ENCODE assay signal across 8 cellular contexts in the genomic region with DNA sequence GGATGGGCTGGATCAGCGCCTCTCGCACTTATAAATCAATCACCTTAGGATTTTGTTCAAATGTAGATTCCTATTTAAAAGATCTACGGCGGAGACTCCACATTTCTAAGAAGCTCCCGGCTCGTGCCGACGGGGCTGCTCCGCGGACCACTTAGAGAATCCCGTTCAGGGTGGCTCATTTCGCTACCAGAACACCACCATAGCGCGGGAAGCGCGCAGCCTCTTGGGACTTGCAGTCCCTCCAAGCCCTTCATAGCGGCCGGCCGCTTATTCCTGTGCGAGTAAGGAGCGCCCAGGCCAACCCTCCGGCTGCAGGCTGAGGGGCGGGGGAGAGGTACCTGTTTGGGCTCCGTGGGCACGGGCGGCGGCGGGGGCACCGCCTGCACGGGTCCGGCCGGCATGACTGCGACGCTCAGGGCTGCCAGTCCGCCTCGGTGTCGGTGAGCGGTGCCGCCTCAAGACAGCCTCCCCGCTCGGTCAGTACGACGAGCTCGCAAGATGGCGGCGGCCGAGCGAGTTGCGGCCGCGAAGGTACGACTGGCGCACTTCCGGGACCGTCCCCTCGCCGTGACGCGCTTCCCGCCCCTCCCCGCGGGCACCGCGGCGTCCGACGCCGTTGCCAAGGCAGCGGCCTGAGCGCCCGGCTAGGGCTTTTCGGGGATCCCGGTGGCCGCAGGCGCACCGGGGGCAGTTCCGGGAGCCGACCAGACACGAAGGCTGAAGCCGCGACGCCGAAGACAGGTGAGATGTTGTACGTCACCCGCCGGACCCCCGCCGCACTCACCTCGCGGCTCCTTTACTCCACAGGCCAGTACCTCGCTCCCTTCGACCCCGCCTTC. TPM values are rescaled to one million over a fixed set of nuclear protein-coding genes. Genes with fewer than 3 reads are reported as not detected.
DNase-seq lines count a peak whose midpoint lies in the region.

CCDC157 (plus strand) TSS at position 616 of the 839 bp plus-strand sequence. CDS start 8,994 bp downstream, outside the sequence.
A gene with protein sequence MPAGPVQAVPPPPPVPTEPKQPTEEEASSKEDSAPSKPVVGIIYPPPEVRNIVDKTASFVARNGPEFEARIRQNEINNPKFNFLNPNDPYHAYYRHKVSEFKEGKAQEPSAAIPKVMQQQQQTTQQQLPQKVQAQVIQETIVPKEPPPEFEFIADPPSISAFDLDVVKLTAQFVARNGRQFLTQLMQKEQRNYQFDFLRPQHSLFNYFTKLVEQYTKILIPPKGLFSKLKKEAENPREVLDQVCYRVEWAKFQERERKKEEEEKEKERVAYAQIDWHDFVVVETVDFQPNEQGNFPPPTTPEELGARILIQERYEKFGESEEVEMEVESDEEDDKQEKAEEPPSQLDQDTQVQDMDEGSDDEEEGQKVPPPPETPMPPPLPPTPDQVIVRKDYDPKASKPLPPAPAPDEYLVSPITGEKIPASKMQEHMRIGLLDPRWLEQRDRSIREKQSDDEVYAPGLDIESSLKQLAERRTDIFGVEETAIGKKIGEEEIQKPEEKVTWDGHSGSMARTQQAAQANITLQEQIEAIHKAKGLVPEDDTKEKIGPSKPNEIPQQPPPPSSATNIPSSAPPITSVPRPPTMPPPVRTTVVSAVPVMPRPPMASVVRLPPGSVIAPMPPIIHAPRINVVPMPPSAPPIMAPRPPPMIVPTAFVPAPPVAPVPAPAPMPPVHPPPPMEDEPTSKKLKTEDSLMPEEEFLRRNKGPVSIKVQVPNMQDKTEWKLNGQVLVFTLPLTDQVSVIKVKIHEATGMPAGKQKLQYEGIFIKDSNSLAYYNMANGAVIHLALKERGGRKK (minus strand): TSS at position 503 of the 839 bp plus-strand sequence. CDS start 102 bp downstream, at position 401.

- H3K4me3 ChIP-seq in HAP-1 (peak within 1 kb of the TSS; percentile 100), MG63 (peak within 1 kb of the TSS; percentile 99), neuron (ENCODE audit: low read length) (peak within 1 kb of the TSS; percentile 77), stomach smooth muscle (ENCODE audit: low read length in 2 of 2) (peak within 1 kb of the TSS; percentile 94 to 99)

- H3K4me1 ChIP-seq in HAP-1 (peaks cover 6% of the 10 kb centered on the region), neuron (ENCODE audit: insufficient read depth, low read length) (peaks cover 17% of the 10 kb centered on the region), stomach smooth muscle (ENCODE audit: control insufficient read depth, insufficient read depth, low read length) (peaks cover 30% of the 10 kb centered on the region)

- peak within 1 kb of the TSS; percentile 65 for H2AFZ ChIP-seq in neuron (ENCODE audit: low read depth, low read length)

- DNase-seq in GF-D8 (lab: John Stamatoyannopoulos, UW) = peak; percentile 57
- DNase-seq in HAP-1 (ENCODE audit: low spot score in 2 of 2) = peak; percentile 86 to 94
- DNase-seq in MG63 = peak; percentile 80
- peak; percentile 75 for DNase-seq in SIG-M5 treated with dmso at 0.1 percent for 504 hours (lab: John Stamatoyannopoulos, UW; ENCODE audit: unreplicated experiment)
- DNase-seq in activated naive CD4-positive, alpha-beta T cell (lab: John Stamatoyannopoulos, UW) = peak; percentile 60 to 81 (median 69)
- peak; percentile 90 for DNase-seq in foreskin melanocyte

- in situ Hi-C loops in HAP-1 (cut with MboI; ENCODE audit: low sequenced_read_pairs) = no loop called here

- peak within 1 kb of the TSS; percentile 93 to 96 for H3K9ac ChIP-seq in stomach smooth muscle (ENCODE audit: low read length in 2 of 2)

- peaks cover 26% of the 10 kb centered on the region for H3K36me3 ChIP-seq in HAP-1 (replicated peaks)
- H3K36me3 ChIP-seq in MG63 = peaks cover 22% of the 10 kb centered on the region
- H3K36me3 ChIP-seq in neuron (ENCODE audit: insufficient read depth, low read length) = peaks cover 23% of the 10 kb centered on the region
- peaks cover 13 to 20% of the 10 kb centered on the region in 2 donors for H3K36me3 ChIP-seq in stomach smooth muscle (ENCODE audit: control insufficient read depth in 2 of 2, insufficient read depth in 2 of 2, low read length in 2 of 2)

- peak within 1 kb of the TSS; percentile 98 for H3K27ac ChIP-seq in stomach smooth muscle (ENCODE audit: low read length)

- H3K27me3 ChIP-seq in HAP-1 (ENCODE audit: low read depth) (no peaks in the 10 kb centered on the region), MG63 (no peaks in the 10 kb centered on the region), neuron (ENCODE audit: insufficient read depth, low read length) (no peaks in the 10 kb centered on the region), stomach smooth muscle (ENCODE audit: control insufficient read depth in 1 of 2, insufficient read depth in 2 of 2, low read length in 2 of 2) (no peaks in the 10 kb centered on the region)

- H3K9me3 ChIP-seq in HAP-1 = no peaks in the 10 kb centered on the region
- H3K9me3 ChIP-seq in MG63 = no peaks in the 10 kb centered on the region
- no peaks in the 10 kb centered on the region for H3K9me3 ChIP-seq in neuron (ENCODE audit: low read length)
- no peaks in the 10 kb centered on the region for H3K9me3 ChIP-seq in stomach smooth muscle (ENCODE audit: control insufficient read depth in 2 of 2, low read length in 2 of 2)

RNA-seq across cellular contexts. Expression of gene CCDC157, which starts in this region (rescaled TPM):
- total RNA-seq in MG63 (2014; rRNA removed; shearing (Covaris generic); ENCODE audit: low replicate concordance) = 1.0 and 2.6 TPM in 2 replicates

RNA-seq across cellular contexts. Expression of the second gene that starts in this region (rescaled TPM):
- total RNA-seq in MG63 (2014; rRNA removed; shearing (Covaris generic); ENCODE audit: low replicate concordance) = 6.9 and 19.5 TPM in 2 replicates

Comparison
In these comparisons a context has a peak if more than half of its experiments do, and no peak if none do; other contexts are left out.
1. Peak in every context shown above with its lines: DNase-seq, H3K4me3 ChIP-seq and H3K27ac ChIP-seq.